ENCODE assay signal across 8 cellular contexts in the genomic region with DNA sequence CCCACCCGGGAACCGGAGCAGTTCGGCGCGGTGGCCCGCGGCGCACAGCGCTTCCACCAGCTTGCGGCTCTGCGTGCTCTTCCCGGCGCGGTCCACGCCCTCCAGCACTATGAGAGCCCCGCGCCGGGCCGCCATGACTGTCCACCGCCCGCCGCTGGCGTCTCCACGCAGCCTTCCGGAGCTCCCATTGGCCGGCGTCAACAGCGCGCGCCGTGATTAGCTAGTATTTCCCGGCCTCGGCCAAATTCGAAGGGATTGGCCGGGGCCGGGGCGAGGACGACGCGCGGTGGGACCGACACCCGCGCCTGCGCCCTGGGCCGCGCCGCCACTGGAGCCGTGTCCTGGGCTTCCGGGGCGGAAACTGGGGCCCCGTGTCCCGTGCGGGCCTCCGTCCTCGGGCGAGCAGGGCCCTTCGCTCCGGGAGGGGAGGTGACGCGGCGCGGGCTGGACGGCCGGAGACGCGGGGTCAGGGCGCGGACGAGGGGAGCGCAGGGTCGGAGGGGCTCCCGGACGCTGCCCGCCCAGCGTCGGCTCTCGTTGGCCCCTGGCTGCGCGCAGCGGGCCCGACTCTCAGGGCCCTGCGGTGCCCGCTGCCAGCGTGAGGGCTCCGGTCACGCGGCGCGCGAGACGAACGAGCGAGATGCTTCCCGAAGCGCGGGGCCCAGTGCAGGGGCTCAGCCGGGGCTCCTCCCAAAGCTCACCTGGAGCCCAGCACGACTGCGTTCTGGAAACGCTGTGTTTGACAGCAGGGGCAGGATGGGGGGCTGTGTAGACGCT.
A peak's percentile ranks its signal among the peaks of the same experiment; 100 is the strongest.
DNase-seq lines count a peak whose midpoint lies in the region; ATAC-seq and TF ChIP-seq lines count a peak whose summit lies in the region.

A gene with protein sequence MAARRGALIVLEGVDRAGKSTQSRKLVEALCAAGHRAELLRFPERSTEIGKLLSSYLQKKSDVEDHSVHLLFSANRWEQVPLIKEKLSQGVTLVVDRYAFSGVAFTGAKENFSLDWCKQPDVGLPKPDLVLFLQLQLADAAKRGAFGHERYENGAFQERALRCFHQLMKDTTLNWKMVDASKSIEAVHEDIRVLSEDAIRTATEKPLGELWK (minus strand): TSS at position 167 of the 777 bp plus-strand sequence. CDS start 32 bp downstream, at position 135.

- peak; percentile 86 for ATAC-seq in GM18870 (IDR thresholded peaks at IDR 0.05; ENCODE audit: unreplicated experiment)
- ATAC-seq in HG03108 (IDR thresholded peaks at IDR 0.05; ENCODE audit: unreplicated experiment): peak; percentile 95

- in situ Hi-C loops in T47D (cut with HindIII; ENCODE audit: low pct_unique_long_range_greater_than_20kb, low sequenced_read_pairs): no loop called here

- H3K9me3 ChIP-seq in iPS-18c (ENCODE audit: control insufficient read depth, insufficient read depth, low read length): no peaks in the 10 kb centered on the region

- peaks cover 57% of the 10 kb centered on the region for H3K79me2 ChIP-seq in ACC112 (ENCODE audit: control insufficient read depth, insufficient read depth, low read length, unreplicated experiment)

- H3K4me1 ChIP-seq in ACC112 (ENCODE audit: control insufficient read depth, insufficient read depth, low read length, unreplicated experiment): peaks cover 19% of the 10 kb centered on the region

- peak within 1 kb of the TSS; percentile 82 for H3K27ac ChIP-seq in ACC112 (ENCODE audit: low read depth, low read length)
- peak within 1 kb of the TSS; percentile 94 for H3K27ac ChIP-seq in VCaP
- H3K27ac ChIP-seq in skin epidermis: peak within 1 kb of the TSS; percentile 72 to 98 (median 96)

- H3K4me3 ChIP-seq in ACC112 (ENCODE audit: low read depth, low read length): peak within 1 kb of the TSS; percentile 100
- H3K4me3 ChIP-seq in iPS-18c (ENCODE audit: insufficient read depth, low read depth, low read length): peak within 1 kb of the TSS; percentile 96
- peak within 1 kb of the TSS; percentile 53 to 98 (median 92) for H3K4me3 ChIP-seq in skin epidermis

- H3K36me3 ChIP-seq in ACC112 (ENCODE audit: insufficient read depth, low read length): peaks cover 10% of the 10 kb centered on the region; the same call in 1 of the 2 replicates

- peak within 1 kb of the TSS; percentile 64 for H2AFZ ChIP-seq in ACC112 (ENCODE audit: low read length, unreplicated experiment)

- no peak for TF ChIP-seq CTCF in VCaP (conservative IDR thresholded peaks at IDR 0.05)

- peak; percentile 91 for DNase-seq in NCI-H2196 treated with DMSO at 0.1 percent for 48 hours (lab: John Stamatoyannopoulos, UW; ENCODE audit: unreplicated experiment)
- DNase-seq in T47D (ENCODE audit: low read depth in 1 of 2, low spot score in 1 of 2): peak; percentile 95 to 97

- no peaks in the 10 kb centered on the region for H3K27me3 ChIP-seq in ACC112 (ENCODE audit: insufficient read depth, low read length)

Comparison
In these comparisons a context has a peak if more than half of its experiments do, and no peak if none do; other contexts are left out.
1. Peak in every context shown above with its lines: DNase-seq, ATAC-seq, H3K4me3 ChIP-seq and H3K27ac ChIP-seq.